In the genomic region with DNA sequence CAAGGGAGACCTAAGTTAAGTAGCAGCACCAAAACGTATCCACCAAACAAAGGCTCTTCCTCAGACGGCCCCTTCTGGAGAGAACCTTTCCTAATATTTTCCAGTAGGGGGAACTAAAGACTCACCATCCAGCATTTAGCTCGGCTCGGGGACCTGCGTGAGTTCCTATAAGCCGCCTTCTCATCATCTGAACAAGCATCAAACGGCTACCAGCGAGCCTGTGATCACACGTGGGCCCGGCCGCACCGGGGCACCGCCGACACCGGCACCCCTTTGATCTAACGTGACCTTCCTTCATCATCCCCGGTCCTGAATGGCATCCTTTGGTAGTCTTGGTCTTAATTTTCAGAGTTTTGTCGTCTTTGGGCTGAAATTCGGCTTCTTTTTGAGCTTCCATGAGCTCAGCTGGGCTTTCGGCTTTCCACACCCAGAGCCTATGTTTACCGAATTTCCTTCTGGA, we compare ENCODE assay signal across 1 cellular context.
TF ChIP-seq lines count a peak whose summit lies in the region.

No MANE protein-coding gene starts in this region.

TF ChIP-seq in HepG2, 621 proteins besides CTCF, POLR2A, EP300 and RAD21:
- no peak for TF ChIP-seq ZNF770 (CRISPR knock-in tag; IDR thresholded peaks at IDR 0.05)
- peak; percentile 13; the same call in 1 of the 2 replicates for TF ChIP-seq SALL1 (CRISPR knock-in tag; IDR thresholded peaks at IDR 0.05)
- no peak for TF ChIP-seq NFIC (IDR thresholded peaks at IDR 0.05; ENCODE audit: low read length)
- no peak for TF ChIP-seq ZNF629 (CRISPR knock-in tag; conservative IDR thresholded peaks at IDR 0.05)
- peak; percentile 85 for TF ChIP-seq STAG1 (CRISPR knock-in tag; IDR thresholded peaks at IDR 0.05)
- no peak for TF ChIP-seq ZHX2 (IDR thresholded peaks at IDR 0.05; ENCODE audit: low read depth)
- no peak for TF ChIP-seq ZHX2 (CRISPR knock-in tag; IDR thresholded peaks at IDR 0.05; ENCODE audit: borderline replicate concordance)
- peak; percentile 83 for TF ChIP-seq TEAD3 (CRISPR knock-in tag; optimal IDR thresholded peaks at IDR 0.05; ENCODE audit: borderline replicate concordance)
- TF ChIP-seq, protein P1, sequence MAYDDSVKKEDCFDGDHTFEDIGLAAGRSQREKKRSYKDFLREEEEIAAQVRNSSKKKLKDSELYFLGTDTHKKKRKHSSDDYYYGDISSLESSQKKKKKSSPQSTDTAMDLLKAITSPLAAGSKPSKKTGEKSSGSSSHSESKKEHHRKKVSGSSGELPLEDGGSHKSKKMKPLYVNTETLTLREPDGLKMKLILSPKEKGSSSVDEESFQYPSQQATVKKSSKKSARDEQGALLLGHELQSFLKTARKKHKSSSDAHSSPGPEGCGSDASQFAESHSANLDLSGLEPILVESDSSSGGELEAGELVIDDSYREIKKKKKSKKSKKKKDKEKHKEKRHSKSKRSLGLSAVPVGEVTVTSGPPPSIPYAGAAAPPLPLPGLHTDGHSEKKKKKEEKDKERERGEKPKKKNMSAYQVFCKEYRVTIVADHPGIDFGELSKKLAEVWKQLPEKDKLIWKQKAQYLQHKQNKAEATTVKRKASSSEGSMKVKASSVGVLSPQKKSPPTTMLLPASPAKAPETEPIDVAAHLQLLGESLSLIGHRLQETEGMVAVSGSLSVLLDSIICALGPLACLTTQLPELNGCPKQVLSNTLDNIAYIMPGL (CRISPR knock-in tag; IDR thresholded peaks at IDR 0.05; ENCODE audit: borderline replicate concordance in 1 of 2, low read depth in 1 of 2), result 0 out of 4 replicates have a peak, but pooled peaks of 1 of the 2 experiments have one; percentile 43
- peak; percentile 29 for TF ChIP-seq HNRNPLL (IDR thresholded peaks at IDR 0.05; ENCODE audit: low read depth, low read length, poor library complexity, severe bottlenecking)
- TF ChIP-seq MLX (CRISPR knock-in tag; IDR thresholded peaks at IDR 0.05), result no peak
- 0 out of 2 replicates have a peak, but pooled peaks have one; percentile 10 for TF ChIP-seq GLI4 (CRISPR knock-in tag; IDR thresholded peaks at IDR 0.05; ENCODE audit: borderline replicate concordance)
- TF ChIP-seq MED13 (CRISPR knock-in tag; IDR thresholded peaks at IDR 0.05), result no peak
- TF ChIP-seq XRCC5 (optimal IDR thresholded peaks at IDR 0.05; ENCODE audit: low read length), result peak; percentile 64
- TF ChIP-seq HNF4G (IDR thresholded peaks at IDR 0.05; ENCODE audit: borderline replicate concordance, low read depth, low read length), result no peak
- TF ChIP-seq HNF4G (CRISPR knock-in tag; IDR thresholded peaks at IDR 0.05; ENCODE audit: borderline replicate concordance, low read depth), result no peak
- TF ChIP-seq RELA (CRISPR knock-in tag; IDR thresholded peaks at IDR 0.05), result no peak
- TF ChIP-seq BORCS8-MEF2B (CRISPR knock-in tag; IDR thresholded peaks at IDR 0.05), result no peak
- peak; percentile 67; the same call in 1 of the 2 replicates for TF ChIP-seq SMC3 (IDR thresholded peaks at IDR 0.05; ENCODE audit: low read length)
